ENCODE assay signal across 8 cellular contexts in genomic region chr18:9612989-9613388, GRCh38. TPM values are rescaled to one million over a fixed set of nuclear protein-coding genes. Genes with fewer than 3 reads are reported as not detected.
DNase-seq lines count a peak whose midpoint lies in the region; ATAC-seq and TF ChIP-seq lines count a peak whose summit lies in the region.

No MANE protein-coding gene starts in this region.

- ATAC-seq in Panc1 (no peak), esophagus mucosa (no peak), HG03095 (IDR thresholded peaks at IDR 0.05; ENCODE audit: unreplicated experiment) (no peak)

- TSS peak; percentile 73 for BruUV-seq in Panc1 (replicated peaks; lab: Mats Ljungman, UMichigan)

- H3K9me3 ChIP-seq in Panc1 (ENCODE audit: control insufficient read depth, insufficient read depth, low read depth, low read length) (no peaks in the 10 kb centered on the region), esophagus muscularis mucosa (no peaks in the 10 kb centered on the region)

- H3K36me3 ChIP-seq in Panc1 (ENCODE audit: control insufficient read depth, insufficient read depth, low read length) = peaks cover 4% of the 10 kb centered on the region; the same call in 1 of the 2 replicates
- H3K36me3 ChIP-seq in esophagus muscularis mucosa = peaks cover 0 to 12% (median 4%) of the 10 kb centered on the region in 4 donors

- H3K27me3 ChIP-seq in Panc1 (ENCODE audit: control insufficient read depth, insufficient read depth, low read length) (no peaks in the 10 kb centered on the region), esophagus muscularis mucosa (no peaks in the 10 kb centered on the region)

- in situ Hi-C loops in Panc1 (cut with HindIII; ENCODE audit: low pct_unique_long_range_greater_than_20kb, low sequenced_read_pairs) = no loop called here

- WGBS in esophagus muscularis mucosa = 29% methylated on average over 4 of the region's 4 CpGs

- CTCF ChIA-PET in Panc1 (lab: Charles Lee) = interaction anchor here (0.8 kb wide), 1 partner anchor 82 kb away, joined by 3 read pairs; no protein-coding TSS in a partner anchor
- CTCF ChIA-PET in GM10248 (lab: Yijun Ruan, JAX) = interaction anchor here (1.1 to 1.7 kb wide), 3 partner anchors 16 to 314 kb away, joined by 3 to 4 read pairs (median 4); no protein-coding TSS in a partner anchor

- H3K4me3 ChIP-seq in GM12875 (ENCODE audit: low read depth, low read length) (peak overlapping the region; percentile 91), Panc1 (ENCODE audit: low read depth in 2 of 2, low read length in 2 of 2) (peak overlapping the region; percentile 79 to 87), esophagus muscularis mucosa (peak overlapping the region; percentile 85 to 93 (median 88)), retinal pigment epithelial cell (ENCODE audit: low read length) (peak overlapping the region; percentile 67)

- POLR2A ChIA-PET in Panc1 (lab: Charles Lee) = no interaction called here
- POLR2A ChIA-PET in GM10248 (lab: Yijun Ruan, JAX) = interaction anchor here (0.6 kb wide), 1 partner anchor 8 kb away, joined by 4 read pairs; no protein-coding TSS in a partner anchor

- H3K27ac ChIP-seq in Panc1 (ENCODE audit: low read length) = peak overlapping the region; percentile 88
- peak overlapping the region; percentile 97 to 99 (median 98) for H3K27ac ChIP-seq in esophagus muscularis mucosa (replicated peaks in 1 of 4)

- intact Hi-C loops in Panc1 (cut with micrococcal nuclease; ENCODE audit: unreplicated experiment) = loop anchor here (2.0 kb wide), 1 partner anchor 60 kb away; no protein-coding TSS in a partner anchor
- intact Hi-C loops in esophagus muscularis mucosa (cut with DNase I) = loop anchor here (10.0 kb wide), 1 partner anchor 302 kb away; the partner anchor contains the start of gene VAPA

- H3K4me1 ChIP-seq in Panc1 (ENCODE audit: control insufficient read depth, insufficient read depth, low read length) (peaks cover 53% of the 10 kb centered on the region), esophagus muscularis mucosa (peaks cover 38 to 64% (median 63%) of the 10 kb centered on the region in 4 donors)

- no peak for DNase-seq in Panc1 (ENCODE audit: low read depth, low spot score)
- DNase-seq in esophagus muscularis mucosa (ENCODE audit: extremely low spot score) = no peak
- no peak for DNase-seq in retinal pigment epithelial cell (ENCODE audit: low read depth)
- DNase-seq in GM10248 (ENCODE audit: extremely low spot score) = no peak
- DNase-seq in NCI-H774 (lab: John Stamatoyannopoulos, UW) = no peak

- TF ChIP-seq EP300 in esophagus muscularis mucosa (IDR thresholded peaks at IDR 0.05) = no peak

- TF ChIP-seq CTCF in GM12875 (IDR thresholded peaks at IDR 0.05; ENCODE audit: borderline replicate concordance, insufficient read depth, low read depth, low read length) (no peak), Panc1 (IDR thresholded peaks at IDR 0.05) (no peak), esophagus muscularis mucosa (IDR thresholded peaks at IDR 0.05) (no peak), retinal pigment epithelial cell (conservative IDR thresholded peaks at IDR 0.05; ENCODE audit: low read depth, low read length) (no peak), GM10248 (IDR thresholded peaks at IDR 0.05; ENCODE audit: control extremely low read depth, extremely low read depth, low read depth, missing control alignments) (no peak)

- no peak for TF ChIP-seq POLR2A in esophagus muscularis mucosa (IDR thresholded peaks at IDR 0.05; ENCODE audit: low read depth)

RNA-seq across cellular contexts. Expression of gene PPP4R1, which starts 1.4 kb away (rescaled TPM):
- total RNA-seq in Panc1 (2021; ENCODE audit: unreplicated experiment) (80.6 TPM), esophagus muscularis mucosa (100 to 1,000 TPM in 1 of 4 donors, 10 to 100 TPM in 3; 74.6 to 129 (median 97.1) TPM), esophagus mucosa (164 TPM)
- polyA plus RNA-seq in Panc1 (2012; ENCODE audit: insufficient read length) = 41.3 TPM
